In genomic region chr1:111989531-111990025, GRCh38 we compare ENCODE assay signal across 8 cellular contexts. TPM values are rescaled to one million over a fixed set of nuclear protein-coding genes. Genes with fewer than 3 reads are reported as not detected.
DNase-seq lines count a peak whose midpoint lies in the region; ATAC-seq and TF ChIP-seq lines count a peak whose summit lies in the region.

KCND3 (minus strand) TSS chr1:111989668.

- TF ChIP-seq CTCF in Panc1 (IDR thresholded peaks at IDR 0.05), result no peak

- no peak within 1 kb of the TSS for H3K27ac Mint-ChIP-seq in effector memory CD8-positive, alpha-beta T cell
- no peak within 1 kb of the TSS for H3K27ac Mint-ChIP-seq in memory B cell

- no peaks in the 10 kb centered on the region for H3K9me3 Mint-ChIP-seq in effector memory CD8-positive, alpha-beta T cell
- H3K9me3 Mint-ChIP-seq in memory B cell, result no peaks in the 10 kb centered on the region

- peaks cover 10% of the 10 kb centered on the region for H3K27me3 ChIP-seq in Panc1 (ENCODE audit: control insufficient read depth, insufficient read depth, low read length)

- H3K4me1 ChIP-seq in Panc1 (ENCODE audit: control insufficient read depth, insufficient read depth, low read length), result no peaks in the 10 kb centered on the region

- intact Hi-C loops in Panc1 (cut with micrococcal nuclease; ENCODE audit: unreplicated experiment), result no loop called here

- H3K4me1 Mint-ChIP-seq in effector memory CD8-positive, alpha-beta T cell (ENCODE audit: low read depth in 2 of 2), result peaks cover 10% of the 10 kb centered on the region in 2 donors
- H3K4me1 Mint-ChIP-seq in memory B cell, result peaks cover 8% of the 10 kb centered on the region

- CTCF ChIA-PET in Panc1 (lab: Charles Lee), result interaction anchor here (0.6 kb wide), 1 partner anchor 10 kb away, joined by 5 read pairs; no protein-coding TSS in a partner anchor

- ATAC-seq in Panc1 (peak; percentile 66), memory B cell (ENCODE audit: low read depth) (peak; percentile 64)
- ATAC-seq in effector memory CD8-positive, alpha-beta T cell (replicated peaks), result no peak

- H3K36me3 Mint-ChIP-seq in effector memory CD8-positive, alpha-beta T cell (ENCODE audit: insufficient read depth), result no peaks in the 10 kb centered on the region
- H3K36me3 Mint-ChIP-seq in memory B cell, result no peaks in the 10 kb centered on the region

- no TSS peak for BruUV-seq in Panc1 (replicated peaks; lab: Mats Ljungman, UMichigan)

- peak within 1 kb of the TSS; percentile 20 to 35 for H3K4me3 ChIP-seq in Panc1 (ENCODE audit: low read depth in 2 of 2, low read length in 2 of 2)

- H3K27ac ChIP-seq in Panc1 (ENCODE audit: low read length), result no peak within 1 kb of the TSS
- peak within 1 kb of the TSS; percentile 63 for H3K27ac ChIP-seq in temporal lobe (ENCODE audit: low read depth, low read length)

- no peaks in the 10 kb centered on the region for H3K9me3 ChIP-seq in Panc1 (ENCODE audit: control insufficient read depth, insufficient read depth, low read depth, low read length)

- peaks cover 68 to 89% of the 10 kb centered on the region in 2 donors for H3K27me3 Mint-ChIP-seq in effector memory CD8-positive, alpha-beta T cell
- peaks cover 25% of the 10 kb centered on the region for H3K27me3 Mint-ChIP-seq in memory B cell

- H3K4me3 Mint-ChIP-seq in effector memory CD8-positive, alpha-beta T cell, result peak within 1 kb of the TSS; percentile 57
- peak within 1 kb of the TSS; percentile 79 for H3K4me3 Mint-ChIP-seq in memory B cell

- DNase-seq in NCI-H2029 (lab: John Stamatoyannopoulos, UW), result peak; percentile 22
- DNase-seq in NCI-H2029 treated with DMSO at 0.1 percent for 48 hours (lab: John Stamatoyannopoulos, UW), result no peak
- DNase-seq in Panc1 (ENCODE audit: low read depth, low spot score), result no peak
- DNase-seq in effector memory CD8-positive, alpha-beta T cell, result no peak
- DNase-seq in memory B cell (ENCODE audit: low spot score in 2 of 2), result peak; percentile 8 to 13
- DNase-seq in H4 (ENCODE audit: low spot score), result no peak
- DNase-seq in NAMALWA (ENCODE audit: low spot score), result no peak

- in situ Hi-C loops in Panc1 (cut with HindIII; ENCODE audit: low pct_unique_long_range_greater_than_20kb, low sequenced_read_pairs), result no loop called here

- POLR2A ChIA-PET in Panc1 (lab: Charles Lee), result no interaction called here

- no peaks in the 10 kb centered on the region for H3K36me3 ChIP-seq in Panc1 (ENCODE audit: control insufficient read depth, insufficient read depth, low read length)

RNA-seq across cellular contexts. Expression of gene KCND3, which starts in this region (rescaled TPM):
- total RNA-seq in Panc1 (2021; ENCODE audit: unreplicated experiment) (not detected), temporal lobe (13.0 TPM)
- polyA plus RNA-seq in Panc1 (2012; ENCODE audit: insufficient read length), result not detected
- total RNA-seq in H4 (2014; rRNA removed; shearing (Covaris generic)), result 0.08 and 0.14 TPM in 2 replicates

Comparison
In these comparisons a context has a peak if more than half of its experiments do, and no peak if none do; other contexts are left out.
1. RNA of gene KCND3 (total RNA-seq): 13.0 TPM in temporal lobe (single experiment); 0.08 to 0.14 TPM in H4 and not detected in Panc1 (single experiment); every median in the first group is over 10 times any median in the second.
2. DNase-seq: peak in NCI-H2029 (single experiment) and memory B cell (2 of 2); none in NCI-H2029 treated with DMSO at 0.1 percent for 48 hours (single experiment), Panc1 (single experiment), effector memory CD8-positive, alpha-beta T cell (0 of 3), H4 (single experiment) and NAMALWA (single experiment).
3. Peak in ATAC-seq and H3K4me3 ChIP-seq in Panc1; RNA of the gene not detected or under 1 TPM.